Comparison of ENCODE assay signal across 16 cellular contexts in the genomic region with DNA sequence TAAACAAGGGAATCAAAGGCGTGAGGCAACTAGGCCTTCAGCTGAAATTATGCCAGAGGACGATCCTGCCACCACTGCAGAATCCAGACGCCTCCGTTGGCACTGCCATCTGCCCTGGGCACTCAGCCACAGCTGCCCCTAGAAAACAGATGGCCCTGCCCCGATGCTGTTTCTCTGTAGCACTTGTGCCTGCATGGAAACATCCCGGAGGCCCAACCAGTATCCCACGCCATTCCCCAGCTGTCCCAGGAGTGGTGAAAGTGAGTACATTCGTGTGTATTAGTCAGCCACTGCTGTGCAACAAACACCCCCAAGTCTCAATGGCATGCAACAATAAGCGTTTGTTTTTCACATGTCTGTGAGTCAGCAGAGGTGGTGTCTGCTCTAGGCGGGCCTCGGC.
DNase-seq lines count a peak whose midpoint lies in the region; ATAC-seq lines count a peak whose summit lies in the region.
"Had no signal": no experiment of that assay in that cellular context is flagged by ENCODE, and none has a peak within 500 bp of the region (broad histone marks: within the 10 kb centered on the region; RNA-seq: fewer than 3 reads in every experiment).

No MANE protein-coding gene starts in this region.

- DNase-seq in NCI-H2196 (lab: John Stamatoyannopoulos, UW; ENCODE audit: unreplicated experiment): peak; percentile 25
- DNase-seq in NCI-H2196 treated with DMSO at 0.1 percent for 48 hours (lab: John Stamatoyannopoulos, UW; ENCODE audit: unreplicated experiment): no peak
- DNase-seq in anterior cingulate cortex (lab: John Stamatoyannopoulos, UW): peak in 45 of 58 donors; percentile 9 to 81 (median 44)
- DNase-seq in hippocampal formation (lab: John Stamatoyannopoulos, UW): peak; percentile 27 to 57
- DNase-seq in substantia nigra (lab: John Stamatoyannopoulos, UW): peak in 25 of 49 donors; percentile 11 to 80 (median 38)
- no peak for DNase-seq in OCI-M2 (lab: John Stamatoyannopoulos, UW; ENCODE audit: unreplicated experiment)
- no peak for DNase-seq in iPS-NIHi7 (ENCODE audit: extremely low spot score)
- DNase-seq: activated CD4-positive, alpha-beta T cell treated with anti-CD3 and anti-CD28 coated beads for 1 hour; activated CD8-positive, alpha-beta memory T cell treated with anti-CD3 and anti-CD28 coated beads, Interleukin-2, amount 50 U/mL, for 4 hours; CD8-positive, alpha-beta T cell; GF-D8; uterus had no signal

- ATAC-seq in GM18907 (IDR thresholded peaks at IDR 0.05; ENCODE audit: unreplicated experiment): no peak
- ATAC-seq: A549; CD8-positive, alpha-beta T cell; stimulated activated memory B cell treated with anti-CD40 and anti-IgM and Interleukin-4, amounts not matched to agents 10 μg/mL and 1 μg/mL and 100 μg/mL, for 72 hours had no signal

- H3K27ac ChIP-seq in substantia nigra (ENCODE audit: low read depth, low read length, poor library complexity, severe bottlenecking): no peak overlapping the region
- H3K27ac ChIP-seq: hepatocyte, uterus had no signal

Comparison
In these comparisons a context has a peak if more than half of its experiments do, and no peak if none do; other contexts are left out.
1. DNase-seq: peak in NCI-H2196 (single experiment), anterior cingulate cortex (45 of 58), hippocampal formation (2 of 2) and substantia nigra (25 of 49); none in NCI-H2196 treated with DMSO at 0.1 percent for 48 hours (single experiment), OCI-M2 (single experiment) and iPS-NIHi7 (single experiment).